Comparison of ENCODE assay signal across 20 cellular contexts in genomic region chr7:116398672-116399071, GRCh38.
A peak's percentile ranks its signal among the peaks of the same experiment; 100 is the strongest.
DNase-seq lines count a peak whose midpoint lies in the region; ATAC-seq and TF ChIP-seq lines count a peak whose summit lies in the region.
"Had no signal": no experiment of that assay in that cellular context is flagged by ENCODE, and none has a peak within 500 bp of the region (broad histone marks: within the 10 kb centered on the region; RNA-seq: fewer than 3 reads in every experiment).

No MANE protein-coding gene starts in this region.

- no peak overlapping the region for H2BK15ac ChIP-seq in mesenchymal stem cell (ENCODE audit: low read depth, poor library complexity, severe bottlenecking)

- no TSS peak for BruUV-seq in Panc1 (replicated peaks; lab: Mats Ljungman, UMichigan)

- H3K23ac ChIP-seq in mesenchymal stem cell (ENCODE audit: low read length in 2 of 2), result no peak overlapping the region

- TF ChIP-seq EP300 in upper lobe of left lung (IDR thresholded peaks at IDR 0.05), result no peak

- 69% methylated on average over 2 of the region's 2 CpGs for WGBS in right cardiac atrium
- WGBS in mesenchymal stem cell, result 97% methylated on average over 2 of the region's 2 CpGs
- 83 to 93% methylated on average over 2 of the region's 2 CpGs for WGBS in upper lobe of left lung, 2 donors

- no peak overlapping the region for H3K14ac ChIP-seq in mesenchymal stem cell (ENCODE audit: low read length in 2 of 2)

- no peak overlapping the region for H3K4me3 ChIP-seq in left ventricle myocardium inferior
- no peak overlapping the region for H3K4me3 ChIP-seq in right cardiac atrium (ENCODE audit: low read length)
- no peak overlapping the region for H3K4me3 ChIP-seq in Panc1 (ENCODE audit: low read depth in 2 of 2, low read length in 2 of 2)
- H3K4me3 ChIP-seq in mesenchymal stem cell (ENCODE audit: insufficient read depth in 1 of 2, low read depth in 1 of 2, low read length in 2 of 2), result no peak overlapping the region
- no peak overlapping the region for H3K4me3 ChIP-seq in upper lobe of left lung
- H3K4me3 ChIP-seq: BLaER1 treated with 17β-estradiol and CSF1 and Interleukin-3, amounts not matched to agents 10 nM and 100 nM; GM12878; GM23338 had no signal

- no peak overlapping the region for H2BK120ac ChIP-seq in mesenchymal stem cell (ENCODE audit: low read depth, low read length)

- peak overlapping the region; percentile 37 for H2AK5ac ChIP-seq in mesenchymal stem cell (ENCODE audit: low read length, severe bottlenecking)

- intact Hi-C loops in left ventricle myocardium inferior (cut with micrococcal nuclease) (no loop called here), right cardiac atrium (cut with DNase I) (no loop called here), Panc1 (cut with micrococcal nuclease; ENCODE audit: unreplicated experiment) (no loop called here)

- TF ChIP-seq CTCF in left ventricle myocardium inferior (IDR thresholded peaks at IDR 0.05; ENCODE audit: borderline replicate concordance), result no peak
- no peak for TF ChIP-seq CTCF in Panc1 (IDR thresholded peaks at IDR 0.05)
- TF ChIP-seq CTCF in upper lobe of left lung (IDR thresholded peaks at IDR 0.05), result no peak

- H3K18ac ChIP-seq in mesenchymal stem cell (ENCODE audit: low read depth in 1 of 2, low read length in 2 of 2), result no peak overlapping the region

- no peak overlapping the region for H3K4me2 ChIP-seq in mesenchymal stem cell (ENCODE audit: low read length, poor library complexity, severe bottlenecking)
- H3K4me2 ChIP-seq: BLaER1 treated with 17β-estradiol and CSF1 and Interleukin-3, amounts not matched to agents 10 nM and 100 nM; GM23338 had no signal

- H2BK5ac ChIP-seq in mesenchymal stem cell (ENCODE audit: low read depth, low read length, poor library complexity, severe bottlenecking), result no peak overlapping the region

- no peaks in the 10 kb centered on the region for H3K36me3 ChIP-seq in left ventricle myocardium inferior
- H3K36me3 ChIP-seq in Panc1 (ENCODE audit: control insufficient read depth, insufficient read depth, low read length), result no peaks in the 10 kb centered on the region
- H3K36me3 ChIP-seq in mesenchymal stem cell (ENCODE audit: control insufficient read depth in 1 of 2, insufficient read depth in 2 of 2, low read depth in 1 of 2, low read length in 2 of 2), result no peaks in the 10 kb centered on the region
- H3K36me3 ChIP-seq in upper lobe of left lung, result no peaks in the 10 kb centered on the region
- H3K36me3 ChIP-seq: BLaER1 treated with 17β-estradiol and CSF1 and Interleukin-3, amounts not matched to agents 10 nM and 100 nM had no signal

- peaks cover 58% of the 10 kb centered on the region for H3K4me1 ChIP-seq in left ventricle myocardium inferior
- peaks cover 5% of the 10 kb centered on the region for H3K4me1 ChIP-seq in right cardiac atrium (ENCODE audit: control insufficient read depth, insufficient read depth, low read length)
- peaks cover 44% of the 10 kb centered on the region for H3K4me1 ChIP-seq in Panc1 (ENCODE audit: control insufficient read depth, insufficient read depth, low read length)
- H3K4me1 ChIP-seq in mesenchymal stem cell (ENCODE audit: control insufficient read depth, insufficient read depth, low read depth, low read length), result peaks cover under 1% of the 10 kb centered on the region
- H3K4me1 ChIP-seq in upper lobe of left lung, result peaks cover 10 to 20% (median 14%) of the 10 kb centered on the region in 4 donors
- H3K4me1 ChIP-seq: BLaER1 treated with 17β-estradiol and CSF1 and Interleukin-3, amounts not matched to agents 10 nM and 100 nM had no signal

- no peak for TF ChIP-seq POLR2A in GM18505 (IDR thresholded peaks at IDR 0.05; ENCODE audit: borderline replicate concordance, extremely low read depth, insufficient read depth, insufficient read length)
- no peak for TF ChIP-seq POLR2A in upper lobe of left lung (IDR thresholded peaks at IDR 0.05)

- H4K91ac ChIP-seq in mesenchymal stem cell (ENCODE audit: low read length), result no peak overlapping the region

- peaks cover 7% of the 10 kb centered on the region for H3K9me3 ChIP-seq in left ventricle myocardium inferior (replicated peaks)
- no peaks in the 10 kb centered on the region for H3K9me3 ChIP-seq in right cardiac atrium (ENCODE audit: control insufficient read depth, low read length)
- H3K9me3 ChIP-seq in Panc1 (ENCODE audit: control insufficient read depth, insufficient read depth, low read depth, low read length), result no peaks in the 10 kb centered on the region; the same call in 1 of the 2 replicates
- peaks cover 3% of the 10 kb centered on the region for H3K9me3 ChIP-seq in mesenchymal stem cell (ENCODE audit: control insufficient read depth, low read length)
- no peaks in the 10 kb centered on the region for H3K9me3 ChIP-seq in upper lobe of left lung

- in situ Hi-C loops in Panc1 (cut with HindIII; ENCODE audit: low pct_unique_long_range_greater_than_20kb, low sequenced_read_pairs), result no loop called here

- no peak overlapping the region for H4K8ac ChIP-seq in mesenchymal stem cell (ENCODE audit: low read length)

- H3K27ac ChIP-seq in left ventricle myocardium inferior (replicated peaks) (peak overlapping the region; percentile 28), right cardiac atrium (ENCODE audit: low read length) (no peak overlapping the region), Panc1 (ENCODE audit: low read length) (peak overlapping the region; percentile 93), mesenchymal stem cell (ENCODE audit: low read length, poor library complexity, severe bottlenecking) (no peak overlapping the region), upper lobe of left lung (no peak overlapping the region)
- H3K27ac ChIP-seq: BLaER1 treated with 17β-estradiol and CSF1 and Interleukin-3, amounts not matched to agents 10 nM and 100 nM; HL-60 had no signal

- H3K4ac ChIP-seq in mesenchymal stem cell (ENCODE audit: low read depth in 1 of 2, low read length in 2 of 2), result no peak overlapping the region

- H3K27me3 ChIP-seq in left ventricle myocardium inferior (ENCODE audit: low read depth) (no peaks in the 10 kb centered on the region), right cardiac atrium (ENCODE audit: control insufficient read depth, insufficient read depth) (no peaks in the 10 kb centered on the region), Panc1 (ENCODE audit: control insufficient read depth, insufficient read depth, low read length) (no peaks in the 10 kb centered on the region), mesenchymal stem cell (ENCODE audit: control insufficient read depth in 1 of 2, insufficient read depth in 1 of 2, low read length in 2 of 2) (no peaks in the 10 kb centered on the region), upper lobe of left lung (no peaks in the 10 kb centered on the region)
- H3K27me3 ChIP-seq: BLaER1 treated with 17β-estradiol and CSF1 and Interleukin-3, amounts not matched to agents 10 nM and 100 nM had no signal

- DNase-seq in left ventricle myocardium inferior (no peak), right cardiac atrium (no peak), Panc1 (ENCODE audit: low read depth, low spot score) (no peak), mesenchymal stem cell (no peak), upper lobe of left lung (no peak)
- DNase-seq: 8988T; CD4-positive, CD25-positive, alpha-beta regulatory T cell; CD8-positive, alpha-beta memory T cell; COR-L47; DMS 273 treated with DMSO at 0.1 percent for 48 hours; DMS53; DND-41; EL; HCEC 1CT had no signal

- no peak overlapping the region for H2AFZ ChIP-seq in mesenchymal stem cell (ENCODE audit: low read depth, low read length)
- H2AFZ ChIP-seq: GM23338 had no signal

- CTCF ChIA-PET in Panc1 (lab: Charles Lee), result no interaction called here

- H3K79me1 ChIP-seq in mesenchymal stem cell (replicated peaks; ENCODE audit: low read length, poor library complexity, severe bottlenecking), result no peaks in the 10 kb centered on the region

- POLR2A ChIA-PET in Panc1 (lab: Charles Lee), result interaction anchor here (0.7 kb wide), 1 partner anchor 28 kb away, joined by 8 read pairs; no protein-coding TSS in a partner anchor

- ATAC-seq in right cardiac atrium, result no peak
- no peak for ATAC-seq in Panc1
- ATAC-seq in GM21825 (IDR thresholded peaks at IDR 0.05; ENCODE audit: unreplicated experiment), result no peak
- ATAC-seq in GM18505 (IDR thresholded peaks at IDR 0.05; ENCODE audit: unreplicated experiment), result no peak
- ATAC-seq in upper lobe of left lung (ENCODE audit: low FRiP score in 2 of 2), result no peak
- ATAC-seq: GM12878, GM23338 had no signal

- H3K9ac ChIP-seq in mesenchymal stem cell (ENCODE audit: low read length), result no peak overlapping the region
- H3K9ac ChIP-seq: BLaER1 treated with 17β-estradiol and CSF1 and Interleukin-3, amounts not matched to agents 10 nM and 100 nM had no signal

- H2BK12ac ChIP-seq in mesenchymal stem cell (ENCODE audit: low read length in 2 of 2), result no peak overlapping the region

Comparison
In these comparisons a context has a peak if more than half of its experiments do, and no peak if none do; other contexts are left out.
1. H3K27ac ChIP-seq: peak in left ventricle myocardium inferior (single experiment) and Panc1 (single experiment); none in right cardiac atrium (single experiment), mesenchymal stem cell (single experiment) and upper lobe of left lung (0 of 4).